Comparison of ENCODE assay signal across 1 cellular context in genomic region chr10:59108886-59109288, GRCh38.
TF ChIP-seq lines count a peak whose summit lies in the region.

No MANE protein-coding gene starts in this region.

TF ChIP-seq in HepG2, 621 proteins besides CTCF, POLR2A, EP300 and RAD21 (continued from another document):
- TF ChIP-seq ARID3A (IDR thresholded peaks at IDR 0.05; ENCODE audit: low read depth, low read length) = peak; percentile 73; the same call in 1 of the 2 replicates
- TF ChIP-seq ZNF552 (CRISPR knock-in tag; IDR thresholded peaks at IDR 0.05; ENCODE audit: borderline replicate concordance) = no peak
- TF ChIP-seq REPIN1 (CRISPR knock-in tag; IDR thresholded peaks at IDR 0.05; ENCODE audit: borderline replicate concordance, low read depth) = no peak
- no peak for TF ChIP-seq ZNF556 (CRISPR knock-in tag; IDR thresholded peaks at IDR 0.05; ENCODE audit: borderline replicate concordance)
- no peak for TF ChIP-seq SRSF4 (IDR thresholded peaks at IDR 0.05; ENCODE audit: low read depth, low read length, poor library complexity, severe bottlenecking)
- TF ChIP-seq TEAD3 (CRISPR knock-in tag; optimal IDR thresholded peaks at IDR 0.05; ENCODE audit: borderline replicate concordance) = peak; percentile 24
- no peak for TF ChIP-seq ZFYVE20 (CRISPR knock-in tag; IDR thresholded peaks at IDR 0.05; ENCODE audit: borderline replicate concordance, low read depth)
- no peak for TF ChIP-seq ZMAT3 (CRISPR knock-in tag; conservative IDR thresholded peaks at IDR 0.05)
